14 cellular contexts compared by ENCODE assay signal in genomic region chr19:3538965-3539742, GRCh38. TPM values are rescaled to one million over a fixed set of nuclear protein-coding genes. Genes with fewer than 3 reads are reported as not detected.
A peak's percentile ranks its signal among the peaks of the same experiment; 100 is the strongest.
DNase-seq lines count a peak whose midpoint lies in the region; ATAC-seq, FAIRE-seq and TF ChIP-seq lines count a peak whose summit lies in the region.
"Had no signal": no experiment of that assay in that cellular context is flagged by ENCODE, and none has a peak within 500 bp of the region (broad histone marks: within the 10 kb centered on the region; RNA-seq: fewer than 3 reads in every experiment).

Gene TEKTIP1 (plus strand): TSS chr19:3539174. CDS start chr19:3539178, 4 bp downstream.

- H3K4me3 ChIP-seq in Caco-2 (ENCODE audit: low read depth, low read length) = no peak within 1 kb of the TSS
- no peak within 1 kb of the TSS for H3K4me3 ChIP-seq in HL-60 (replicated peaks; ENCODE audit: insufficient read depth, low read length)
- no peak within 1 kb of the TSS for H3K4me3 ChIP-seq in GM12878
- H3K4me3 ChIP-seq: heart left ventricle, mucosa of descending colon had no signal

- POLR2A ChIA-PET in Caco-2 (lab: Charles Lee) = no interaction called here
- POLR2A ChIA-PET in GM12878 (lab: Charles Lee) = no interaction called here

- H3K27me3 Mint-ChIP-seq in Caco-2 (ENCODE audit: insufficient read depth, unreplicated experiment) = no peaks in the 10 kb centered on the region

- no peaks in the 10 kb centered on the region for H3K27me3 ChIP-seq in Caco-2 (replicated peaks; ENCODE audit: control insufficient read depth, insufficient read depth, low read length)
- no peaks in the 10 kb centered on the region for H3K27me3 ChIP-seq in HL-60 (ENCODE audit: insufficient read depth, poor library complexity, severe bottlenecking)
- H3K27me3 ChIP-seq in GM12878 (replicated peaks in 1 of 2; ENCODE audit: control insufficient read depth in 2 of 2, insufficient read depth in 2 of 2, low read length in 1 of 2) = no peaks in the 10 kb centered on the region
- H3K27me3 ChIP-seq: heart left ventricle had no signal

- H3K36me3 Mint-ChIP-seq in Caco-2 (ENCODE audit: insufficient read depth, unreplicated experiment) = peaks cover 56% of the 10 kb centered on the region

- H3K4me2 ChIP-seq in GM12878 (ENCODE audit: control insufficient read depth, insufficient read depth) = no peak within 1 kb of the TSS

- H3K4me3 Mint-ChIP-seq in Caco-2 (ENCODE audit: unreplicated experiment) = no peak within 1 kb of the TSS
- H3K4me3 Mint-ChIP-seq: activated T-cell treated with anti-CD3 and anti-CD28 coated beads, Interleukin-2, amount 50 U/mL, for 72 hours had no signal

- H3K9me3 Mint-ChIP-seq in Caco-2 (ENCODE audit: unreplicated experiment) = no peaks in the 10 kb centered on the region
- H3K9me3 Mint-ChIP-seq: activated T-cell treated with anti-CD3 and anti-CD28 coated beads, Interleukin-2, amount 50 U/mL, for 72 hours had no signal

- DNase-seq in Caco-2 (peak in 1 of 2 experiments; percentile 22), HL-60 (ENCODE audit: low read depth in 1 of 2, low spot score in 1 of 2) (no peak), GM12878 (ENCODE audit: low read depth, low spot score) (no peak), myocyte (ENCODE audit: low read depth) (peak; percentile 55), COLO829 (ENCODE audit: low spot score) (no peak), kidney glomerular epithelial cell (lab: John Stamatoyannopoulos, UW) (no peak)
- DNase-seq: activated T-cell treated with anti-CD3 and anti-CD28 coated beads, Interleukin-2, amount 50 U/mL, for 72 hours; mucosa of descending colon; stimulated activated CD8-positive, alpha-beta memory T cell treated with anti-CD3 and anti-CD28 coated beads, Interleukin-4, amount 100 ng/mL, for 48 hours had no signal

- no peaks in the 10 kb centered on the region for H4K20me1 ChIP-seq in GM12878 (ENCODE audit: control insufficient read depth, insufficient read depth)

- H3K4me1 Mint-ChIP-seq in Caco-2 (ENCODE audit: low read depth, unreplicated experiment) = no peaks in the 10 kb centered on the region

- no peak; the same call in 1 of the 2 replicates for TF ChIP-seq POLR2A in GM12878 (IDR thresholded peaks at IDR 0.05; ENCODE audit: low read depth, low read length)

- no peaks in the 10 kb centered on the region for H3K4me1 ChIP-seq in Caco-2
- H3K4me1 ChIP-seq in GM12878 (ENCODE audit: control insufficient read depth, insufficient read depth, low read length) = no peaks in the 10 kb centered on the region

- in situ Hi-C loops in GM12878 (cut with MboI) = no loop called here

- no peak within 1 kb of the TSS for H3K9ac ChIP-seq in GM12878 (ENCODE audit: control insufficient read depth, insufficient read depth, low read length)

- peak within 1 kb of the TSS; percentile 65 for H3K27ac ChIP-seq in HL-60 (replicated peaks)
- H3K27ac ChIP-seq in GM12878 (ENCODE audit: control insufficient read depth, insufficient read depth) = no peak within 1 kb of the TSS

- SMC1A ChIA-PET in GM12878 (lab: Charles Lee; ENCODE audit: uncharacterized antibody, unreplicated experiment) = no interaction called here

- BruUV-seq in Caco-2 (replicated peaks; lab: Mats Ljungman, UMichigan) (no TSS peak), GM12878 (replicated peaks; lab: Mats Ljungman, UMichigan) (no TSS peak)

- no peak within 1 kb of the TSS for H2AFZ ChIP-seq in GM12878 (ENCODE audit: control insufficient read depth, low read depth, low read length)

- no peaks in the 10 kb centered on the region for H3K36me3 ChIP-seq in Caco-2 (ENCODE audit: control insufficient read depth, insufficient read depth, low read length)
- H3K36me3 ChIP-seq in GM12878 (ENCODE audit: control insufficient read depth in 2 of 2, insufficient read depth in 2 of 2, low read length in 1 of 2) = peaks cover 7 to 9% of the 10 kb centered on the region in 2 experiments

- CTCF ChIA-PET in Caco-2 (lab: Charles Lee) = no interaction called here
- CTCF ChIA-PET in GM12878 (lab: Yijun Ruan, JAX) = interaction anchor here (1.1 kb wide), 1 partner anchor 9 kb away, joined by 3 read pairs; no protein-coding TSS in a partner anchor

- intact Hi-C loops in Caco-2 (cut with micrococcal nuclease; ENCODE audit: unreplicated experiment) = no loop called here
- intact Hi-C loops in GM12878 (cut with micrococcal nuclease; ENCODE audit: unreplicated experiment) = no loop called here

- no peak for TF ChIP-seq RAD21 in GM12878 (IDR thresholded peaks at IDR 0.05; ENCODE audit: insufficient read depth, low read depth, low read length)

- ATAC-seq in GM12878 = no peak
- no peak for ATAC-seq in GM21381 (IDR thresholded peaks at IDR 0.05; ENCODE audit: unreplicated experiment)
- no peak for ATAC-seq in HG03520 (IDR thresholded peaks at IDR 0.05; ENCODE audit: unreplicated experiment)
- ATAC-seq: mucosa of descending colon had no signal

- no peak for TF ChIP-seq EP300 in GM12878 (IDR thresholded peaks at IDR 0.05; ENCODE audit: borderline replicate concordance in 1 of 2, control insufficient read depth in 1 of 2, low read depth in 2 of 2, low read length in 2 of 2)

- peak within 1 kb of the TSS; percentile 56 for H3K27ac Mint-ChIP-seq in Caco-2 (ENCODE audit: unreplicated experiment)
- H3K27ac Mint-ChIP-seq: activated T-cell treated with anti-CD3 and anti-CD28 coated beads, Interleukin-2, amount 50 U/mL, for 72 hours had no signal

- no peaks in the 10 kb centered on the region for H3K79me2 ChIP-seq in GM12878 (ENCODE audit: control insufficient read depth, insufficient read depth, low read length)

- WGBS in GM12878 (ENCODE audit: insufficient coverage, insufficient replicate concordance, low lambda C conversion rate, missing lambda C conversion rate) = 86% methylated on average over 27 of the region's 27 CpGs

- FAIRE-seq in GM12878 (lab: Jason Lieb, UNC) = no peak

- RAD21 ChIA-PET in GM12878 (lab: Charles Lee; ENCODE audit: unreplicated experiment) = no interaction called here

- TF ChIP-seq CTCF in Caco-2 (IDR thresholded peaks at IDR 0.05; ENCODE audit: insufficient read depth in 1 of 2, low read depth in 1 of 2, low read length in 1 of 2, severe bottlenecking in 1 of 2, unreplicated experiment in 1 of 2) (no peak), HL-60 (IDR thresholded peaks at IDR 0.05; ENCODE audit: insufficient read depth, low read length) (no peak), GM12878 (IDR thresholded peaks at IDR 0.05 in 2 of 3, conservative IDR thresholded peaks at IDR 0.05 in 1 of 3; ENCODE audit: control insufficient read depth in 2 of 3, extremely low read depth in 1 of 3, insufficient read depth in 1 of 3, low read depth in 3 of 3, low read length in 3 of 3) (no peak)

- H3K9me3 ChIP-seq in Caco-2 (no peaks in the 10 kb centered on the region), GM12878 (replicated peaks; ENCODE audit: control insufficient read depth, insufficient read depth, low read length) (no peaks in the 10 kb centered on the region)
- H3K9me3 ChIP-seq: heart left ventricle, mucosa of descending colon had no signal

TF ChIP-seq in GM12878, 131 proteins besides CTCF, POLR2A, EP300 and RAD21 (continues in another document):
- TF ChIP-seq, protein P1, sequence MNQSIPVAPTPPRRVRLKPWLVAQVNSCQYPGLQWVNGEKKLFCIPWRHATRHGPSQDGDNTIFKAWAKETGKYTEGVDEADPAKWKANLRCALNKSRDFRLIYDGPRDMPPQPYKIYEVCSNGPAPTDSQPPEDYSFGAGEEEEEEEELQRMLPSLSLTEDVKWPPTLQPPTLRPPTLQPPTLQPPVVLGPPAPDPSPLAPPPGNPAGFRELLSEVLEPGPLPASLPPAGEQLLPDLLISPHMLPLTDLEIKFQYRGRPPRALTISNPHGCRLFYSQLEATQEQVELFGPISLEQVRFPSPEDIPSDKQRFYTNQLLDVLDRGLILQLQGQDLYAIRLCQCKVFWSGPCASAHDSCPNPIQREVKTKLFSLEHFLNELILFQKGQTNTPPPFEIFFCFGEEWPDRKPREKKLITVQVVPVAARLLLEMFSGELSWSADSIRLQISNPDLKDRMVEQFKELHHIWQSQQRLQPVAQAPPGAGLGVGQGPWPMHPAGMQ (IDR thresholded peaks at IDR 0.05; ENCODE audit: borderline replicate concordance) = no peak
- 0 out of 2 replicates have a peak, but pooled peaks have one; percentile 22 for TF ChIP-seq POLR2AphosphoS2 (IDR thresholded peaks at IDR 0.05; ENCODE audit: low read depth, low read length)

RNA-seq across cellular contexts. Expression of gene TEKTIP1, which starts in this region (rescaled TPM):
- total RNA-seq in Caco-2 (2022) (1.5 and 1.9 TPM in 2 replicates), GM12878 (2014; rRNA removed) (not detected in 2 replicates), GM12878 (2014; rRNA removed; fragmentation: Illumina TruSeq; extraction: Trizol) (not detected in 2 replicates), GM12878 (2021) (1.7 and 2.6 TPM in 2 replicates), myocyte (not detected in 2 replicates)
- not detected in 2 replicates for total RNA-seq in GM12878 (2013; cell fraction: nucleolus; rRNA removed)
- polyA plus RNA-seq in GM12878 (2011; ENCODE audit: low read depth) = not detected
- polyA plus RNA-seq in GM12878 (2011; rRNA removed) (0.18 TPM in 1 of 2 replicates, not detected in the other), GM12878 (2014; fragmentation: Illumina TruSeq; extraction: Trizol) (not detected in 2 replicates), GM12878 (2014; fragmentation: Nextera tagmentation; extraction: Ambion mirVana) (not detected), GM12878 (2014; rRNA removed) (0.69 and 1.1 TPM in 2 replicates), GM12878 (2016; fragmentation: Nextera tagmentation; extraction: Ambion mirVana) (under 1 TPM; 0.45 to 0.60 TPM)
- 0.10 and 0.25 TPM in 2 replicates for polyA plus RNA-seq in GM12878 (2011; cell fraction: cytosol; rRNA removed)
- polyA plus RNA-seq in GM12878 (2011; cell fraction: nucleus; rRNA removed) = 5.2 and 5.7 TPM in 2 replicates
- polyA plus RNA-seq in GM12878 (2012) = 0.62 and 1.1 TPM in 2 replicates
- polyA minus RNA-seq in GM12878 (2011; rRNA and poly(A)+ RNA removed) = not detected in 2 replicates
- not detected in 2 replicates for polyA minus RNA-seq in GM12878 (2011; cell fraction: cytosol; rRNA and poly(A)+ RNA removed)
- polyA minus RNA-seq in GM12878 (2011; cell fraction: nucleus; rRNA and poly(A)+ RNA removed) = 0.77 TPM in 1 of 2 replicates, not detected in the other
- 3.7 TPM for polyA plus RNA-seq in myocyte (2012)
- total RNA-seq: dermis microvascular lymphatic vessel endothelial cell, skeletal muscle tissue had no signal
- polyA plus RNA-seq: heart left ventricle had no signal
